ENCODE assay signal across 6 cellular contexts in the genomic region with DNA sequence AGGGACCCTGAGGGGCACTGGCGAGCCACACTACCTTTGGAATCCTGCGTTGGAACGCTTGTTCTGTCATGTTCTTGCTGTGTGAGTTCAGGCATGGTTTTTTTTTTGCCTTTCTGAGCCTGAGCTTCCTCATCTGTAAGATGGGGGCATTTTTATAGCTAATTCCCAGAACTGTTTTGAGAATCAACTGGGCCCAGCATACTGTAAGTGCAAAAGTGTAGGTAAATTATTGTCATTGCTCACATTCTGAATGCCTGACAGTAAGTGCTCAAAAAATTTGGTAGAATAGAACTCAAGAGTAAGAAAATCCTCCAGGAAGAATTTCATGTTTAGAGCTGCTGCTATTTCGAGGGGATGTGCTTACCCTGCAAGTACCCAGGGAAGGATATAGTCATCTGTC.
"Had no signal": no experiment of that assay in that cellular context is flagged by ENCODE, and none has a peak within 500 bp of the region (broad histone marks: within the 10 kb centered on the region; RNA-seq: fewer than 3 reads in every experiment).

No MANE protein-coding gene starts in this region.

- DNase-seq: H9, HCEC 1CT, KBM-7 had no signal

- H3K27ac ChIP-seq: HL-60 had no signal

- H3K4me3 Mint-ChIP-seq: GM23338, H9, IgD-negative memory B cell had no signal

- H3K9me3 Mint-ChIP-seq: GM23338, IgD-negative memory B cell had no signal

- H3K4me3 ChIP-seq: GM23338 had no signal

- H3K27ac Mint-ChIP-seq: GM23338, H9 had no signal

- H2AFZ ChIP-seq: GM23338 had no signal

- H3K4me2 ChIP-seq: GM23338 had no signal
